In genomic region chr2:164523026-164523425, GRCh38 we compare ENCODE assay signal across 28 cellular contexts.
DNase-seq lines count a peak whose midpoint lies in the region; ATAC-seq and TF ChIP-seq lines count a peak whose summit lies in the region.
"Had no signal": no experiment of that assay in that cellular context is flagged by ENCODE, and none has a peak within 500 bp of the region (broad histone marks: within the 10 kb centered on the region; RNA-seq: fewer than 3 reads in every experiment).

No MANE protein-coding gene starts in this region.

- H3K4me3 Mint-ChIP-seq in Calu3 (ENCODE audit: low read depth, unreplicated experiment) = peak overlapping the region; percentile 42
- H3K4me3 Mint-ChIP-seq: activated B cell treated with CpG ODN at 0.5 μM for 24 hours; activated naive CD8-positive, alpha-beta T cell treated with anti-CD3 and anti-CD28 coated beads, Interleukin-2, amount 10 ng/mL, durations not matched to agents 7 days and 5 days; brain; CD14-positive monocyte; nephron progenitor cell had no signal

- H3K27me3 Mint-ChIP-seq in Calu3 (ENCODE audit: unreplicated experiment) = no peaks in the 10 kb centered on the region
- H3K27me3 Mint-ChIP-seq: activated B cell treated with CpG ODN at 0.5 μM for 24 hours; activated naive CD8-positive, alpha-beta T cell treated with anti-CD3 and anti-CD28 coated beads, Interleukin-2, amount 10 ng/mL, durations not matched to agents 7 days and 5 days; brain had no signal

- peaks cover 5% of the 10 kb centered on the region for H3K36me3 Mint-ChIP-seq in Calu3 (ENCODE audit: insufficient read depth, unreplicated experiment)
- H3K36me3 Mint-ChIP-seq: activated naive CD8-positive, alpha-beta T cell treated with anti-CD3 and anti-CD28 coated beads, Interleukin-2, amount 10 ng/mL, durations not matched to agents 7 days and 5 days; CD14-positive monocyte had no signal

- ATAC-seq in HG03442 (IDR thresholded peaks at IDR 0.05; ENCODE audit: unreplicated experiment) = no peak
- ATAC-seq: gastrocnemius medialis, right cardiac atrium, Right ventricle myocardium inferior had no signal

- BruUV-seq in Calu3 (replicated peaks; lab: Mats Ljungman, UMichigan) = no TSS peak

- CTCF ChIA-PET in Calu3 (lab: Charles Lee) = interaction anchor here (0.7 to 1.7 kb wide), 2 partner anchors 15 to 71 kb away, joined by 3 to 5 read pairs; no protein-coding TSS in a partner anchor

- TF ChIP-seq CTCF in Calu3 (IDR thresholded peaks at IDR 0.05; ENCODE audit: unreplicated experiment) = no peak

- H3K4me1 Mint-ChIP-seq in Calu3 (ENCODE audit: low read depth, unreplicated experiment) = peaks cover 22% of the 10 kb centered on the region
- H3K4me1 Mint-ChIP-seq: activated B cell treated with CpG ODN at 0.5 μM for 24 hours; activated naive CD8-positive, alpha-beta T cell treated with anti-CD3 and anti-CD28 coated beads, Interleukin-2, amount 10 ng/mL, durations not matched to agents 7 days and 5 days; CD14-positive monocyte; nephron progenitor cell had no signal

- peaks cover 5% of the 10 kb centered on the region for H3K9me3 Mint-ChIP-seq in Calu3 (ENCODE audit: low read depth, unreplicated experiment)
- H3K9me3 Mint-ChIP-seq: activated naive CD8-positive, alpha-beta T cell treated with anti-CD3 and anti-CD28 coated beads, Interleukin-2, amount 10 ng/mL, durations not matched to agents 7 days and 5 days had no signal

- H3K27ac Mint-ChIP-seq in Calu3 (ENCODE audit: unreplicated experiment) = peak overlapping the region; percentile 58
- H3K27ac Mint-ChIP-seq: activated B cell treated with CpG ODN at 0.5 μM for 24 hours; activated naive CD8-positive, alpha-beta T cell treated with anti-CD3 and anti-CD28 coated beads, Interleukin-2, amount 10 ng/mL, durations not matched to agents 7 days and 5 days; CD14-positive monocyte; nephron progenitor cell had no signal

- DNase-seq in Calu3 (peak; percentile 27), LHCN-M2 (ENCODE audit: low read depth) (peak; percentile 82), epithelial cell of prostate (ENCODE audit: low read depth, low spot score) (no peak), myocyte (ENCODE audit: low read depth) (peak; percentile 93), activated T-cell treated with anti-CD3 and anti-CD28 coated beads for 4 hours (no peak), NOMO-1 treated with dmso at 0.1 percent for 144 hours (lab: John Stamatoyannopoulos, UW; ENCODE audit: unreplicated experiment) (no peak)
- DNase-seq in activated CD4-positive, alpha-beta T cell treated with anti-CD3 and anti-CD28 coated beads for 48 hours = no peak
- DNase-seq: activated B cell treated with CpG ODN at 0.5 μM for 24 hours; activated CD4-positive, alpha-beta T cell treated with anti-CD3 and anti-CD28 coated beads, Interleukin-2, amount 50 U/mL, for 48 hours; activated effector memory CD4-positive, alpha-beta T cell treated with Interleukin-2 at 50 U/mL for 16 hours; activated naive CD8-positive, alpha-beta T cell treated with anti-CD3 and anti-CD28 coated beads, Interleukin-2, amount 10 ng/mL, durations not matched to agents 7 days and 5 days; gastrocnemius medialis; NCI-H1092 treated with DMSO at 0.1 percent for 48 hours; NCI-H2029; NCI-H345; NCI-H774; nephron progenitor cell; right cardiac atrium; stimulated activated CD4-positive, alpha-beta T cell treated with anti-CD3 and anti-CD28 coated beads, Interleukin-12 subunit alpha, Interleukin-12 subunit beta, amount 100 ng/mL, for 4 hours; stimulated activated CD4-positive, alpha-beta T cell treated with anti-CD3 and anti-CD28 coated beads, Interleukin-4, amount 100 ng/mL, for 4 hours; stimulated activated naive CD4-positive, alpha-beta T cell treated with Interleukin-2 at 50 U/mL for 16 hours; testis had no signal

- H3K27ac ChIP-seq in epithelial cell of prostate = peak overlapping the region; percentile 14
- H3K27ac ChIP-seq: gastrocnemius medialis, parathyroid adenoma, testis, vagina had no signal

- intact Hi-C loops in Calu3 (cut with micrococcal nuclease; ENCODE audit: unreplicated experiment) = no loop called here

Comparison
In these comparisons a context has a peak if more than half of its experiments do, and no peak if none do; other contexts are left out.
1. DNase-seq: peak in Calu3 (single experiment), LHCN-M2 (single experiment) and myocyte (single experiment); none in epithelial cell of prostate (single experiment), activated T-cell treated with anti-CD3 and anti-CD28 coated beads for 4 hours (single experiment), NOMO-1 treated with dmso at 0.1 percent for 144 hours (single experiment) and activated CD4-positive, alpha-beta T cell treated with anti-CD3 and anti-CD28 coated beads for 48 hours (single experiment).